Comparison of ENCODE assay signal across 32 cellular contexts in genomic region chr12:42085596-42085995, GRCh38.
"Had no signal": no experiment of that assay in that cellular context is flagged by ENCODE, and none has a peak within 500 bp of the region (broad histone marks: within the 10 kb centered on the region; RNA-seq: fewer than 3 reads in every experiment).

No MANE protein-coding gene starts in this region.

- H3K36me3 ChIP-seq: adrenal gland, brain microvascular endothelial cell, breast epithelium had no signal

- ATAC-seq: activated CD8-positive, alpha-beta T cell treated with anti-CD3 and anti-CD28 coated beads for 36 hours; activated naive CD4-positive, alpha-beta T cell treated with anti-CD3 and anti-CD28 coated beads, Interleukin-2, amount 50 U/mL, for 72 hours; activated T-cell treated with anti-CD3 and anti-CD28 coated beads, Interleukin-2, amount 50 U/mL, for 4 hours; activated T-cell treated with anti-CD3 and anti-CD28 coated beads, Interleukin-2, amount 50 U/mL, for 72 hours; activated T-helper 17 cell treated with anti-CD3 and anti-CD28 coated beads, Interleukin-2, amount 50 U/mL, for 72 hours; body of pancreas had no signal

- H3K27me3 ChIP-seq: adrenal gland, body of pancreas, brain microvascular endothelial cell, breast epithelium had no signal

- H3K27ac ChIP-seq: adrenal gland, body of pancreas, brain microvascular endothelial cell, breast epithelium, VCaP had no signal

- DNase-seq: activated B cell treated with CpG ODN at 0.5 μM for 24 hours; activated CD4-positive, alpha-beta memory T cell treated with anti-CD3 and anti-CD28 coated beads for 36 hours; activated CD4-positive, alpha-beta T cell treated with anti-CD3 and anti-CD28 coated beads for 4 hours; activated CD4-positive, alpha-beta T cell treated with anti-CD3 and anti-CD28 coated beads, Interleukin-2, amount 10 ng/mL, durations not matched to agents 24 days and 14 days; activated CD4-positive, alpha-beta T cell treated with anti-CD3 and anti-CD28 coated beads, Interleukin-2, amount 50 U/mL, for 1 hour; activated CD4-positive, alpha-beta T cell treated with anti-CD3 and anti-CD28 coated beads, Interleukin-2, amount 50 U/mL, for 4 hours; activated CD4-positive, CD25-positive, alpha-beta regulatory T cell treated with anti-CD3 and anti-CD28 coated beads, Interleukin-2, amount 50 U/mL, for 72 hours; activated CD8-positive, alpha-beta memory T cell treated with anti-CD3 and anti-CD28 coated beads, Interleukin-2, amount 50 U/mL, for 4 hours; activated CD8-positive, alpha-beta T cell treated with anti-CD3 and anti-CD28 coated beads for 36 hours; activated effector memory CD4-positive, alpha-beta T cell treated with anti-CD3 and anti-CD28 coated beads, Interleukin-2, amount 50 U/mL, for 16 hours; activated gamma-delta T cell treated with Interleukin-2 at 50 U/mL for 16 hours; activated naive CD4-positive, alpha-beta T cell; activated naive CD4-positive, alpha-beta T cell treated with anti-CD3 and anti-CD28 coated beads for 36 hours; activated naive CD4-positive, alpha-beta T cell treated with anti-CD3 and anti-CD28 coated beads, Interleukin-2, amount 50 U/mL, for 16 hours; activated naive CD8-positive, alpha-beta T cell treated with anti-CD3 and anti-CD28 coated beads for 36 hours; activated T-cell treated with anti-CD3 and anti-CD28 coated beads for 4 hours; activated T-cell treated with anti-CD3 and anti-CD28 coated beads, Interleukin-2, amount 50 U/mL, for 1 hour; activated T-cell treated with anti-CD3 and anti-CD28 coated beads, Interleukin-2, amount 50 U/mL, for 4 hours; activated T-cell treated with anti-CD3 and anti-CD28 coated beads, Interleukin-2, amount 50 U/mL, for 72 hours; adrenal gland; amniotic stem cell; aorta; body of pancreas; brain microvascular endothelial cell; central memory CD4-positive, alpha-beta T cell; T-helper 9 cell had no signal

- H3K4me3 ChIP-seq: adrenal gland, body of pancreas, breast epithelium had no signal

- H3K4me1 ChIP-seq: body of pancreas, breast epithelium had no signal

- H3K9me3 ChIP-seq: adrenal gland, body of pancreas, breast epithelium had no signal

- FAIRE-seq: astrocyte, TTC549 had no signal
